Comparison of ENCODE assay signal across 8 cellular contexts in the genomic region with DNA sequence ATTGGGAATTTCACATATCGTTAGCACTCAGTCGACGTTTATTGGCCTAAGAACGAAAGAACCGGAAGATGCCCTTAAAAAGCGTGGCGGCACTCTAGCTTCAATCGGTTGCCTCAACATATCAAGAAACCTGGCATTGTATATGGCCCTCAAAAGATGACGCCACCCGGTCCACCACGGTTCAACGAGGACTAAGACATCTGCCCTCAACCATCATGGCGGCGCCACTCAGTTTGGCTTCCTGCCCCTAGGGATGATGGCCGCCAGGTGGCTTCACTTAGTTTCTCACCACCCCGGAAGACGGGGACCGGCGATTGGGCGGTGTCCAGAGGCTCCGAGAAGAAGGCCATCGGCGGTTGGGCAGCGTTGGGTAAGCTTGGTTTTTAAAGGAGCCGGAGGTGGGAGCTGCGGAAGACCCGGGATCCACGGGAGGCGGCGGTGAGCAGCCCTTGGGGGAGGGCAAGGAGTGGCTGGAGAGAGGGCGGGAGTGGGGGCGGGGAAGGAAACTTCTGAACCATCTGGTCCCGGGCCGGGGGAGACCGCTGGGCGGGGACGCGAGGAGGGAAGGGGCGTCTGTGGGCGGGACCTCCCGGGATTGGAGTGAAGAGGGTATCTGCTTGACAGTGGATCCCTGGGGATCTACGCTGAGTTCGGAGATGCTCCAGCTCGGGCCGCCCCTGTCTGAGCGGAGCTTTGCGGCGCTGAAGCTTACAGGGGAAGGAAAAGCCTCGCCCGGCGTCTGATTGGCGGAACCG. TPM values are rescaled to one million over a fixed set of nuclear protein-coding genes. Genes with fewer than 3 reads are reported as not detected.
DNase-seq lines count a peak whose midpoint lies in the region; ATAC-seq, FAIRE-seq and TF ChIP-seq lines count a peak whose summit lies in the region.

A gene (plus strand): TSS at position 592 of the 755 bp plus-strand sequence. CDS start 686 bp downstream, outside the sequence.

- H3K4me2 ChIP-seq in Loucy (ENCODE audit: low read depth, low read length, poor library complexity, severe bottlenecking), result peak within 1 kb of the TSS; percentile 89

- TF ChIP-seq POLR2A in H54 (IDR thresholded peaks at IDR 0.05; ENCODE audit: low read depth, low read length) (no peak; the same call in 1 of the 2 replicates), Raji (IDR thresholded peaks at IDR 0.05; ENCODE audit: insufficient read depth, low read depth, low read length) (peak; percentile 66)

- peaks cover 22% of the 10 kb centered on the region for H3K4me1 ChIP-seq in Loucy (ENCODE audit: insufficient read depth, low read length, poor library complexity, severe bottlenecking)

- peaks cover 17 to 35% (median 29%) of the 10 kb centered on the region in 4 donors for H3K4me1 Mint-ChIP-seq in naive thymus-derived CD8-positive, alpha-beta T cell

- H3F3A ChIP-seq in Loucy (ENCODE audit: low read depth), result no peaks in the 10 kb centered on the region

- peaks cover 0 to 25% (median 3%) of the 10 kb centered on the region in 3 donors for H3K36me3 Mint-ChIP-seq in naive thymus-derived CD8-positive, alpha-beta T cell

- H3K9me3 Mint-ChIP-seq in naive thymus-derived CD8-positive, alpha-beta T cell, result no peaks in the 10 kb centered on the region

- H3K9me2 ChIP-seq in Loucy (replicated peaks; ENCODE audit: low read depth, low read length), result no peaks in the 10 kb centered on the region

- peak within 1 kb of the TSS; percentile 99 for H3K9ac ChIP-seq in Loucy (ENCODE audit: low read depth, low read length, poor library complexity, severe bottlenecking)

- H2AFZ ChIP-seq in Loucy (ENCODE audit: low read length), result peak within 1 kb of the TSS; percentile 93

- peaks cover 17% of the 10 kb centered on the region for H4K20me1 ChIP-seq in Loucy (ENCODE audit: insufficient read depth, low read length, poor library complexity, severe bottlenecking)

- no peaks in the 10 kb centered on the region for H3K27me3 ChIP-seq in Loucy (ENCODE audit: insufficient read depth, low read length, poor library complexity, severe bottlenecking)

- peak within 1 kb of the TSS; percentile 97 to 100 (median 99) for H3K4me3 Mint-ChIP-seq in naive thymus-derived CD8-positive, alpha-beta T cell

- POLR2A ChIA-PET in naive thymus-derived CD8-positive, alpha-beta T cell (lab: Charles Lee), result interaction anchor here (0.6 to 4.0 kb wide), 22 partner anchors 9 to 853 kb away, joined by 3 to 71 read pairs (median 6); a partner anchor contains a TSS

- peak; percentile 74 for FAIRE-seq in H54 (lab: Jason Lieb, UNC)

- H3K4me3 ChIP-seq in Loucy (ENCODE audit: low read length, poor library complexity, severe bottlenecking) (peak within 1 kb of the TSS; percentile 99), fibroblast of mammary gland (ENCODE audit: control insufficient read depth, low read depth, low read length) (peak within 1 kb of the TSS; percentile 90)

- DNase-seq in EH (ENCODE audit: low read depth) (peak; percentile 100), H54 (ENCODE audit: insufficient read length, low spot score) (peak; percentile 94), fibroblast of mammary gland (ENCODE audit: low read depth) (peak; percentile 99)
- peak; percentile 97 for DNase-seq in activated T-helper 9 cell treated with anti-CD3 and anti-CD28 coated beads, Interleukin-2, amount 50 U/mL, for 16 hours (ENCODE audit: low read depth)
- peak; percentile 87 to 99 (median 96) for DNase-seq in naive thymus-derived CD8-positive, alpha-beta T cell
- DNase-seq in stimulated activated naive CD4-positive, alpha-beta T cell (lab: John Stamatoyannopoulos, UW), result peak; percentile 92 to 98 (median 96)

- H3K79me2 ChIP-seq in Loucy (ENCODE audit: insufficient read depth, low read length), result peaks cover 16% of the 10 kb centered on the region

- H3K27me3 Mint-ChIP-seq in naive thymus-derived CD8-positive, alpha-beta T cell, result no peaks in the 10 kb centered on the region

- peak; percentile 87 to 90 for ATAC-seq in naive thymus-derived CD8-positive, alpha-beta T cell

- peak within 1 kb of the TSS; percentile 95 to 100 (median 98) for H3K27ac Mint-ChIP-seq in naive thymus-derived CD8-positive, alpha-beta T cell

- TF ChIP-seq CTCF in Loucy (conservative IDR thresholded peaks at IDR 0.05; ENCODE audit: low read length) (no peak), fibroblast of mammary gland (conservative IDR thresholded peaks at IDR 0.05; ENCODE audit: control insufficient read depth, insufficient read depth, low read depth, low read length) (no peak)

- H3K9me3 ChIP-seq in Loucy (ENCODE audit: insufficient read depth, low read depth, low read length), result no peaks in the 10 kb centered on the region

- H3K36me3 ChIP-seq in Loucy (ENCODE audit: insufficient read depth, low read length), result peaks cover 18% of the 10 kb centered on the region; the same call in 1 of the 2 replicates

RNA-seq across cellular contexts. Expression of the gene that starts here (rescaled TPM):
- 10 to 100 TPM; 81.4 to 83.8 TPM for total RNA-seq in naive thymus-derived CD8-positive, alpha-beta T cell
- 10 to 100 TPM; 13.3 to 22.3 (median 15.3) TPM for polyA plus RNA-seq in naive thymus-derived CD8-positive, alpha-beta T cell

Comparison
In these comparisons a context has a peak if more than half of its experiments do, and no peak if none do; other contexts are left out.
1. Peak in every context shown above with its lines: DNase-seq, ATAC-seq and H3K4me3 ChIP-seq.